ENCODE assay signal across 1 cellular context in genomic region chr15:41827880-41828746, GRCh38.
TF ChIP-seq lines count a peak whose summit lies in the region.

JMJD7 (plus strand) TSS chr15:41828092; CDS start chr15:41828125, 33 bp downstream.

TF ChIP-seq in K562, 482 proteins besides CTCF, POLR2A, EP300 and RAD21 (continued from another document and continues in another):
- TF ChIP-seq MYC (IDR thresholded peaks at IDR 0.05; ENCODE audit: low read depth, low read length) = peak; percentile 11; the same call in 1 of the 2 replicates
- peak; percentile 45; the same call in 1 of the 2 replicates for TF ChIP-seq MYC (CRISPR knock-in tag; IDR thresholded peaks at IDR 0.05; ENCODE audit: borderline replicate concordance, low read depth)
- 0 out of 2 replicates have a peak, but pooled peaks have one; percentile 21 for TF ChIP-seq NCOA1 (IDR thresholded peaks at IDR 0.05; ENCODE audit: low read depth)
- TF ChIP-seq HDAC3 (IDR thresholded peaks at IDR 0.05; ENCODE audit: borderline replicate concordance, partially characterized antibody) = no peak
- TF ChIP-seq TEAD4 (IDR thresholded peaks at IDR 0.05; ENCODE audit: low read length) = no peak
- TF ChIP-seq TEAD4 (CRISPR knock-in tag; IDR thresholded peaks at IDR 0.05; ENCODE audit: borderline replicate concordance) = no peak
- TF ChIP-seq SRSF7 (optimal IDR thresholded peaks at IDR 0.05; ENCODE audit: low read depth, low read length) = no peak
- TF ChIP-seq ZNF239 (CRISPR knock-in tag; IDR thresholded peaks at IDR 0.05) = no peak
- no peak for TF ChIP-seq SMC3 (conservative IDR thresholded peaks at IDR 0.05; ENCODE audit: insufficient read depth, low read depth, low read length)
- TF ChIP-seq NRF1 (conservative IDR thresholded peaks at IDR 0.05 in 1 of 2, IDR thresholded peaks at IDR 0.05 in 1 of 2) = peak; percentile 55 to 66; a peak in 3 of 4 replicates
- no peak for TF ChIP-seq ZNF398 (CRISPR knock-in tag; IDR thresholded peaks at IDR 0.05)
- TF ChIP-seq E2F8 (IDR thresholded peaks at IDR 0.05; ENCODE audit: low read depth, partially characterized antibody) = no peak
- TF ChIP-seq USF1 (CRISPR knock-in tag; IDR thresholded peaks at IDR 0.05) = no peak
- no peak for TF ChIP-seq NFRKB (IDR thresholded peaks at IDR 0.05; ENCODE audit: low read depth)
- TF ChIP-seq HDAC1 (IDR thresholded peaks at IDR 0.05) = peak in 1 of 2 experiments; percentile 91; a peak in 2 of 4 replicates
- no peak for TF ChIP-seq MXD1 (CRISPR knock-in tag; IDR thresholded peaks at IDR 0.05; ENCODE audit: borderline replicate concordance, poor library complexity, severe bottlenecking)
- no peak for TF ChIP-seq CBX1 (IDR thresholded peaks at IDR 0.05; ENCODE audit: low read depth)
- no peak for TF ChIP-seq RBM25 (IDR thresholded peaks at IDR 0.05; ENCODE audit: low read depth, low read length, severe bottlenecking)
- no peak for TF ChIP-seq ZBTB33 (CRISPR knock-in tag; IDR thresholded peaks at IDR 0.05)
- no peak for TF ChIP-seq BHLHE40 (IDR thresholded peaks at IDR 0.05; ENCODE audit: low read length)
- TF ChIP-seq HMG20A (CRISPR knock-in tag; conservative IDR thresholded peaks at IDR 0.05) = no peak
- TF ChIP-seq SMAD1 (IDR thresholded peaks at IDR 0.05; ENCODE audit: low read depth, low read length, partially characterized antibody) = no peak
- no peak for TF ChIP-seq ZNF324 (CRISPR knock-in tag; IDR thresholded peaks at IDR 0.05)
- 0 out of 2 replicates have a peak, but pooled peaks have one; percentile 10 for TF ChIP-seq SIN3B (IDR thresholded peaks at IDR 0.05; ENCODE audit: low read depth)
- no peak for TF ChIP-seq TAF15 (IDR thresholded peaks at IDR 0.05; ENCODE audit: low read depth, low read length)
- no peak for TF ChIP-seq ZNF12 (CRISPR knock-in tag; IDR thresholded peaks at IDR 0.05)
- TF ChIP-seq ARID3B (CRISPR knock-in tag; IDR thresholded peaks at IDR 0.05; ENCODE audit: borderline replicate concordance) = no peak
- peak; percentile 53 for TF ChIP-seq ARID1B (IDR thresholded peaks at IDR 0.05)
- TF ChIP-seq CBX8 (IDR thresholded peaks at IDR 0.05; ENCODE audit: borderline replicate concordance, extremely low read depth, low read depth, low read length, poor library complexity, severe bottlenecking) = no peak
- TF ChIP-seq SMARCC2 (IDR thresholded peaks at IDR 0.05; ENCODE audit: low read depth) = no peak
- 0 out of 2 replicates have a peak, but pooled peaks have one; percentile 32 for TF ChIP-seq DMBX1 (CRISPR knock-in tag; IDR thresholded peaks at IDR 0.05; ENCODE audit: borderline replicate concordance)
- no peak for TF ChIP-seq ZBTB9 (CRISPR knock-in tag; IDR thresholded peaks at IDR 0.05)
- TF ChIP-seq CHD1 (IDR thresholded peaks at IDR 0.05; ENCODE audit: low read length) = peak; percentile 52
- no peak for TF ChIP-seq GATAD2A (IDR thresholded peaks at IDR 0.05)
- TF ChIP-seq LEF1 (IDR thresholded peaks at IDR 0.05) = no peak
- no peak for TF ChIP-seq NR2C2 (CRISPR knock-in tag; IDR thresholded peaks at IDR 0.05)
- peak; percentile 43; the same call in 1 of the 2 replicates for TF ChIP-seq NR2C2 (tag; IDR thresholded peaks at IDR 0.05)
- TF ChIP-seq ZNF134 (CRISPR knock-in tag; conservative IDR thresholded peaks at IDR 0.05) = no peak
- no peak for TF ChIP-seq E2F1 (CRISPR knock-in tag; IDR thresholded peaks at IDR 0.05)
- TF ChIP-seq ZNF407 (IDR thresholded peaks at IDR 0.05; ENCODE audit: low read depth) = no peak
- no peak for TF ChIP-seq SMARCA5 (IDR thresholded peaks at IDR 0.05)
- TF ChIP-seq PTTG1 (tag; IDR thresholded peaks at IDR 0.05; ENCODE audit: low read depth) = no peak
